ENCODE assay signal across 14 cellular contexts in genomic region chr5:107373511-107374263, GRCh38.
DNase-seq lines count a peak whose midpoint lies in the region; ATAC-seq and TF ChIP-seq lines count a peak whose summit lies in the region.
"Had no signal": no experiment of that assay in that cellular context is flagged by ENCODE, and none has a peak within 500 bp of the region (broad histone marks: within the 10 kb centered on the region; RNA-seq: fewer than 3 reads in every experiment).

No MANE protein-coding gene starts in this region.

- H3K4me3 ChIP-seq in effector memory CD4-positive, alpha-beta T cell (ENCODE audit: insufficient read depth, low read depth, low read length, poor library complexity, severe bottlenecking) = no peak overlapping the region
- H3K4me3 ChIP-seq: hepatocyte had no signal

- DNase-seq in amniotic stem cell (lab: John Stamatoyannopoulos, UW) = no peak
- no peak for DNase-seq in activated naive CD4-positive, alpha-beta T cell treated with anti-CD3 and anti-CD28 coated beads, Interleukin-2, amount 50 U/mL, for 16 hours
- DNase-seq in GM20000 (ENCODE audit: low spot score) = no peak
- no peak for DNase-seq in effector memory CD4-positive, alpha-beta T cell
- DNase-seq: activated naive CD8-positive, alpha-beta T cell treated with anti-CD3 and anti-CD28 coated beads, Interleukin-2, amount 10 ng/mL, durations not matched to agents 7 days and 5 days; CD4-positive, CD25-positive, alpha-beta regulatory T cell; effector CD4-positive, alpha-beta T cell; HFFc6; T-helper 17 cell had no signal

- TF ChIP-seq CTCF in GM20000 (IDR thresholded peaks at IDR 0.05; ENCODE audit: extremely low read depth, missing control alignments) = no peak

- no peaks in the 10 kb centered on the region for H3K27me3 ChIP-seq in effector memory CD4-positive, alpha-beta T cell (replicated peaks; ENCODE audit: control insufficient read depth, insufficient read depth, low read length, poor library complexity, severe bottlenecking)
- H3K27me3 ChIP-seq: hepatocyte had no signal

- ATAC-seq in GM18517 (IDR thresholded peaks at IDR 0.05; ENCODE audit: unreplicated experiment) (peak; percentile 76), GM21526 (IDR thresholded peaks at IDR 0.05; ENCODE audit: low FRiP score, unreplicated experiment) (peak; percentile 81), HG03103 (IDR thresholded peaks at IDR 0.05; ENCODE audit: low read depth, unreplicated experiment) (peak; percentile 68)
- ATAC-seq: T-helper 17 cell had no signal

- H3K4me1 ChIP-seq in effector memory CD4-positive, alpha-beta T cell (ENCODE audit: control insufficient read depth, insufficient read depth, low read length, poor library complexity, severe bottlenecking) = no peaks in the 10 kb centered on the region

- no peaks in the 10 kb centered on the region for H3K9me3 ChIP-seq in effector memory CD4-positive, alpha-beta T cell (ENCODE audit: control insufficient read depth, low read length)

- peak overlapping the region; percentile 73 for H3K27ac ChIP-seq in angular gyrus (ENCODE audit: low read depth, low read length)
- H3K27ac ChIP-seq in effector memory CD4-positive, alpha-beta T cell (ENCODE audit: insufficient read depth, low read length, poor library complexity, severe bottlenecking) = no peak overlapping the region
- H3K27ac ChIP-seq: hepatocyte had no signal

- H3K36me3 ChIP-seq in effector memory CD4-positive, alpha-beta T cell (ENCODE audit: control insufficient read depth, insufficient read depth, low read length) = no peaks in the 10 kb centered on the region
